18 cellular contexts compared by ENCODE assay signal in the genomic region with DNA sequence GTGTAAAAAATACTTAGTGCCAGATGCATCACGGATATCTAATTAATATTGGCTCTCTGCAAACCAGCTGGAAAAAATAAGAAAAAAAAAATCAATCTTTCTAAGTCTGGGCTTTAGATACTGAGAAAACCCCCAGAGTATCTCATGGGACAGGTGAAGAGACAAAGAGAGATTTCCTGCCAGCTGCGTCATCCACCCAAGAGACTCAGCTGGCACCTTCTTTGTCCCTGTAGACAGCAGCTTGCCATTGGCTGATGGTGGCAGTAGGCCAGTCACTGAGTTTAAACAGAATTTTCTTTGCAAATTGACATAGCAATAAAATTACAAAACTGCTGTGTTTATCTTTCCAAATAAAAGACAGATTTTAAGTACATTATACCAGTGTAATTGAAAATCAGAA.
DNase-seq lines count a peak whose midpoint lies in the region; ATAC-seq and TF ChIP-seq lines count a peak whose summit lies in the region.
"Had no signal": no experiment of that assay in that cellular context is flagged by ENCODE, and none has a peak within 500 bp of the region (broad histone marks: within the 10 kb centered on the region; RNA-seq: fewer than 3 reads in every experiment).

No MANE protein-coding gene starts in this region.

- TF ChIP-seq CTCF in GM10248 (IDR thresholded peaks at IDR 0.05; ENCODE audit: control extremely low read depth, extremely low read depth, low read depth, missing control alignments): no peak

- DNase-seq in COR-L47 (lab: John Stamatoyannopoulos, UW) (peak; percentile 78), DMS53 treated with DMSO at 0.1 percent for 48 hours (lab: John Stamatoyannopoulos, UW; ENCODE audit: unreplicated experiment) (peak; percentile 11), NCI-H2171 (lab: John Stamatoyannopoulos, UW) (peak; percentile 52), SHP77 (lab: John Stamatoyannopoulos, UW) (peak; percentile 90), GM10248 (ENCODE audit: extremely low spot score) (no peak), hippocampal formation (lab: John Stamatoyannopoulos, UW) (no peak)
- DNase-seq: activated CD4-positive, alpha-beta T cell treated with anti-CD3 and anti-CD28 coated beads for 4 hours; activated naive CD4-positive, alpha-beta T cell; activated T-cell treated with anti-CD3 and anti-CD28 coated beads, Interleukin-2, amount 50 U/mL, for 48 hours; body of pancreas; CD4-positive, alpha-beta memory T cell; DMS79 treated with DMSO at 0.1 percent for 48 hours; heart left ventricle; KG1; stomach; T-helper 17 cell had no signal

- CTCF ChIA-PET in GM10248 (lab: Yijun Ruan, JAX): interaction anchor here (1.5 kb wide), 1 partner anchor 15 kb away, joined by 5 read pairs; no protein-coding TSS in a partner anchor

- no peak for ATAC-seq in GM18502 (IDR thresholded peaks at IDR 0.05; ENCODE audit: poor library complexity, unreplicated experiment)
- ATAC-seq: body of pancreas, heart left ventricle, Panc1, T-helper 17 cell had no signal

- POLR2A ChIA-PET in GM10248 (lab: Yijun Ruan, JAX): no interaction called here

Comparison
In these comparisons a context has a peak if more than half of its experiments do, and no peak if none do; other contexts are left out.
1. DNase-seq: peak in COR-L47 (single experiment), DMS53 treated with DMSO at 0.1 percent for 48 hours (single experiment), NCI-H2171 (single experiment) and SHP77 (2 of 2); none in GM10248 (single experiment) and hippocampal formation (0 of 2).